ENCODE assay signal across 1 cellular context in genomic region chr6:17421406-17421805, GRCh38.
TF ChIP-seq lines count a peak whose summit lies in the region.

No MANE protein-coding gene starts in this region.

TF ChIP-seq in K562, 482 proteins besides CTCF, POLR2A, EP300 and RAD21:
- TF ChIP-seq BRD9 (IDR thresholded peaks at IDR 0.05; ENCODE audit: low read depth, partially characterized antibody) (no peak), NEUROD1 (IDR thresholded peaks at IDR 0.05; ENCODE audit: borderline replicate concordance, low read depth, low read length, partially characterized antibody) (no peak), BMI1 (IDR thresholded peaks at IDR 0.05; ENCODE audit: low read length) (no peak), THRAP3 (IDR thresholded peaks at IDR 0.05; ENCODE audit: borderline replicate concordance) (no peak), ATF1 (CRISPR knock-in tag; IDR thresholded peaks at IDR 0.05) (no peak), ATF1 (tag; IDR thresholded peaks at IDR 0.05) (no peak), GTF2E2 (tag; IDR thresholded peaks at IDR 0.05) (no peak), ESRRA (IDR thresholded peaks at IDR 0.05; ENCODE audit: borderline replicate concordance, low read depth) (no peak), HNRNPL (IDR thresholded peaks at IDR 0.05; ENCODE audit: low read depth, low read length) (no peak), MEIS2 (IDR thresholded peaks at IDR 0.05; ENCODE audit: partially characterized antibody) (no peak), TEAD4 (IDR thresholded peaks at IDR 0.05; ENCODE audit: low read length) (no peak), TEAD4 (CRISPR knock-in tag; IDR thresholded peaks at IDR 0.05; ENCODE audit: borderline replicate concordance) (no peak), NR1H2 (CRISPR knock-in tag; IDR thresholded peaks at IDR 0.05) (no peak), AFF4 (CRISPR knock-in tag; IDR thresholded peaks at IDR 0.05) (no peak), NR2C2 (CRISPR knock-in tag; IDR thresholded peaks at IDR 0.05) (no peak), NR2C2 (tag; IDR thresholded peaks at IDR 0.05) (no peak), RBM17 (IDR thresholded peaks at IDR 0.05; ENCODE audit: borderline replicate concordance, low read depth, low read length) (no peak), CHAMP1 (IDR thresholded peaks at IDR 0.05) (no peak)
